8 cellular contexts compared by ENCODE assay signal in the genomic region with DNA sequence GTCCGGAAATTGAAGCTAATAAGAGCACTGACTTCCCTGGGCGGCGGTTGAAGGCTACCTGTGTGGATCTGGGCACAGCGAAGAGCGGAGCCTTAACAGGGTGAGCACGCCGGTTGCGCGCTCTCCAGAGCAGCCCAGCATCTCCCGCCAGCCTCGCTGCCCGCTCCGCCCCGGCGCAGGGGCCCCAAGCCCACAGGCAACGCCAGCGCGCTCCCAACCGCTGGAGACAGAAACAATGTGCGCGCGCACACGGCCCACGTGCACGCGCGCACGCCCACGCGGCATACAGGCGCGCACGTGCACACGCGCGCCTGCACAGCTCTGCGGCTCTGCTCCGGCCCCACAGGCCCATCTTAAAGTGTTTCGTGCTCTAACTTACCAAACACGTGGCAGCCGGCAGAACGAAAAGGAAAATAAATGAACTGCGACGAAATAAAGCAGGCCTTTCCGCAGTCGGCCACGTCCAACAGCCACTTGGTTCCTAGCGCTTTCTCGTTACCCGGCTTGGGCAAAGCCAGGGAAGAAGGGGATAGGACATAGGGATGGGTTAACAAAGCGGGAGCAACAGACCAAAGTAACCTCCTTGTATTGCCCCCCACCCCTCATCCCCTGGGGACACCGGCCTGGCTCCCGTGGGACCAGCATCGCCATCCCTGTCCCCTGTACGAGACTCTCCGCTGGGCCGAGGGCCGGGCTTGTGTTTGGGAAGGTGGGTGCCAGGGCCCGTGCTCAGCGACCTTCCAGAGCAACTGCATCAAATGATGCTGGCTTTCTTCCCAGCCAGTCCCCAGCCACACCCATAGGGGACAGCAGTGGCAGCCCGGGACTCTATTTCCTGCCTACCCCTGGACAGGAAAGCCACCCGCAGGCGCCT.
A peak's percentile ranks its signal among the peaks of the same experiment; 100 is the strongest.
DNase-seq lines count a peak whose midpoint lies in the region; ATAC-seq and TF ChIP-seq lines count a peak whose summit lies in the region.

No MANE protein-coding gene starts in this region.

- no peaks in the 10 kb centered on the region for H3K9me3 ChIP-seq in CD4-positive, alpha-beta T cell (ENCODE audit: control insufficient read depth, low read length)
- H3K9me3 ChIP-seq in H9 (ENCODE audit: control insufficient read depth, low read depth, low read length), result no peaks in the 10 kb centered on the region
- no peaks in the 10 kb centered on the region for H3K9me3 ChIP-seq in SU-DHL-6 (ENCODE audit: insufficient read depth, low read length)
- no peaks in the 10 kb centered on the region for H3K9me3 ChIP-seq in left lung

- H4K20me1 ChIP-seq in H9 (ENCODE audit: control insufficient read depth, insufficient read depth, insufficient read length) (no peaks in the 10 kb centered on the region), SU-DHL-6 (ENCODE audit: low read depth, low read length) (no peaks in the 10 kb centered on the region)

- no peak overlapping the region for H2BK20ac ChIP-seq in H9 (ENCODE audit: low read depth, low read length, poor library complexity, severe bottlenecking)

- peak overlapping the region; percentile 31 for H3K18ac ChIP-seq in H9 (ENCODE audit: insufficient read length, low read depth, low read length)

- POLR2A ChIA-PET in CD4-positive, alpha-beta T cell (lab: Charles Lee), result no interaction called here

- H2BK12ac ChIP-seq in H9 (ENCODE audit: insufficient read length, low read depth, low read length), result no peak overlapping the region

- no peak overlapping the region for H3K23ac ChIP-seq in H9 (ENCODE audit: insufficient read length, low read depth, low read length)

- H3K4me1 ChIP-seq in H9 (ENCODE audit: insufficient read depth, low read length) (peaks cover 6% of the 10 kb centered on the region; the same call in 1 of the 2 replicates), left lung (peaks cover 0 to 10% of the 10 kb centered on the region in 2 donors)

- no CpG with 5 or more reads among the region's 63 CpGs for WGBS in H9 (ENCODE audit: extremely low coverage, insufficient read length, low lambda C conversion rate)

- no peak overlapping the region for H2AK5ac ChIP-seq in H9 (ENCODE audit: insufficient read length, low read length)

- H3K36me3 ChIP-seq in SU-DHL-6 (ENCODE audit: low read length), result no peaks in the 10 kb centered on the region
- H3K36me3 ChIP-seq in left lung, result no peaks in the 10 kb centered on the region

- H3K9me2 ChIP-seq in SU-DHL-6 (replicated peaks; ENCODE audit: insufficient read depth, low read length), result no peaks in the 10 kb centered on the region

- no peak overlapping the region for H3K4ac ChIP-seq in H9 (ENCODE audit: low read depth, low read length)

- no peak for ATAC-seq in CD4-positive, alpha-beta T cell (ENCODE audit: poor library complexity)
- peak; percentile 94 for ATAC-seq in left lung
- no peak for ATAC-seq in HG02981 (IDR thresholded peaks at IDR 0.05; ENCODE audit: unreplicated experiment)

- H3K4me3 ChIP-seq in SU-DHL-6 (ENCODE audit: insufficient read depth, low read length, poor library complexity, severe bottlenecking) (peak overlapping the region; percentile 48), left lung (peak overlapping the region; percentile 32 to 37)

- no peak for DNase-seq in CD4-positive, alpha-beta T cell
- DNase-seq in H9, result peak; percentile 78
- peak; percentile 85 for DNase-seq in dermis blood vessel endothelial cell
- DNase-seq in left lung, result peak in 1 of 2 donors; percentile 82
- peak; percentile 18 to 30 (median 25) for DNase-seq in stimulated activated CD4-positive, alpha-beta T cell treated with anti-CD3 and anti-CD28 coated beads, Interleukin-12 subunit alpha, Interleukin-12 subunit beta, amount 100 ng/mL, for 48 hours (ENCODE audit: low read depth in 2 of 3, low spot score in 1 of 3)
- DNase-seq in HT-29 (ENCODE audit: low spot score), result no peak

- peaks cover 73% of the 10 kb centered on the region for H3K27me3 Mint-ChIP-seq in CD4-positive, alpha-beta T cell
- H3K27me3 Mint-ChIP-seq in H9 (ENCODE audit: low read depth), result peaks cover 49% of the 10 kb centered on the region

- H3K9me3 Mint-ChIP-seq in CD4-positive, alpha-beta T cell, result no peaks in the 10 kb centered on the region
- H3K9me3 Mint-ChIP-seq in H9, result no peaks in the 10 kb centered on the region

- H3K4me2 ChIP-seq in H9 (ENCODE audit: insufficient read depth, insufficient read length, low read length) (peak overlapping the region; percentile 47), SU-DHL-6 (ENCODE audit: low read depth, low read length, poor library complexity, severe bottlenecking) (peak overlapping the region; percentile 97)

- peaks cover 36% of the 10 kb centered on the region for H3F3A ChIP-seq in SU-DHL-6 (ENCODE audit: insufficient read depth)

- H3K9ac ChIP-seq in H9 (ENCODE audit: extremely low read depth, insufficient read length, low read length) (no peak overlapping the region), SU-DHL-6 (ENCODE audit: low read length) (peak overlapping the region; percentile 62)

- H2BK5ac ChIP-seq in H9 (ENCODE audit: insufficient read length, low read length), result no peak overlapping the region

- H3K27me3 ChIP-seq in CD4-positive, alpha-beta T cell (ENCODE audit: control insufficient read depth, insufficient read depth, low read length), result peaks cover 50% of the 10 kb centered on the region
- H3K27me3 ChIP-seq in H9 (ENCODE audit: insufficient read depth, low read length) (no peaks in the 10 kb centered on the region), SU-DHL-6 (ENCODE audit: low read length) (no peaks in the 10 kb centered on the region), left lung (peaks cover 4 to 66% of the 10 kb centered on the region in 2 donors)

- H2AFZ ChIP-seq in H9 (ENCODE audit: low read length) (no peak overlapping the region), SU-DHL-6 (ENCODE audit: low read depth, low read length, severe bottlenecking) (peak overlapping the region; percentile 49)

- no peak overlapping the region for H4K8ac ChIP-seq in H9 (replicated peaks; ENCODE audit: insufficient read length, low read depth, low read length)

- no peak overlapping the region for H4K91ac ChIP-seq in H9 (ENCODE audit: insufficient read length, low read depth, low read length)

- peaks cover 5% of the 10 kb centered on the region for H3K23me2 ChIP-seq in H9 (ENCODE audit: insufficient read length, low read depth, low read length, poor library complexity, severe bottlenecking)

- H3K14ac ChIP-seq in H9 (ENCODE audit: insufficient read depth, low read length), result peak overlapping the region; percentile 28

- H2BK15ac ChIP-seq in H9 (ENCODE audit: low read depth, low read length), result no peak overlapping the region

- no peaks in the 10 kb centered on the region for H3K79me2 ChIP-seq in H9 (ENCODE audit: insufficient read depth, low read length)
- H3K79me2 ChIP-seq in SU-DHL-6 (ENCODE audit: insufficient read depth, low read length), result no peaks in the 10 kb centered on the region

- no peak overlapping the region for H3K27ac Mint-ChIP-seq in CD4-positive, alpha-beta T cell
- peak overlapping the region in 1 of 3 experiments; percentile 79; a peak in 1 of 7 replicates for H3K27ac Mint-ChIP-seq in H9

- no peak overlapping the region for H3T11ph ChIP-seq in H9 (ENCODE audit: low read length)

- intact Hi-C loops in CD4-positive, alpha-beta T cell (cut with DNase I, micrococcal nuclease), result no loop called here
- intact Hi-C loops in left lung (cut with DNase I), result no loop called here

- no peaks in the 10 kb centered on the region for H3K79me1 ChIP-seq in H9 (ENCODE audit: insufficient read depth, low read depth, low read length, poor library complexity, severe bottlenecking)

- no peak for TF ChIP-seq CTCF in CD4-positive, alpha-beta T cell (IDR thresholded peaks at IDR 0.05)
- TF ChIP-seq CTCF in H9 (conservative IDR thresholded peaks at IDR 0.05) (peak; percentile 59), SU-DHL-6 (IDR thresholded peaks at IDR 0.05; ENCODE audit: insufficient read depth, low read length, poor library complexity, severe bottlenecking) (no peak), left lung (IDR thresholded peaks at IDR 0.05) (no peak)

- H3K4me1 Mint-ChIP-seq in CD4-positive, alpha-beta T cell (ENCODE audit: low read depth), result peaks cover 27% of the 10 kb centered on the region
- H3K4me1 Mint-ChIP-seq in H9, result peaks cover 8 to 17% of the 10 kb centered on the region in 2 experiments

- H3K56ac ChIP-seq in H9 (ENCODE audit: insufficient read length, low read depth, low read length), result no peak overlapping the region

- H3K27ac ChIP-seq in CD4-positive, alpha-beta T cell (ENCODE audit: low read depth, low read length), result no peak overlapping the region
- no peak overlapping the region for H3K27ac ChIP-seq in H9 (ENCODE audit: insufficient read length, low read depth, low read length)
- peak overlapping the region; percentile 98 for H3K27ac ChIP-seq in SU-DHL-6 (ENCODE audit: low read depth, low read length)
- no peak overlapping the region for H3K27ac ChIP-seq in left lung

- CTCF ChIA-PET in CD4-positive, alpha-beta T cell (lab: Charles Lee), result no interaction called here

- no peak overlapping the region for H4K5ac ChIP-seq in H9 (ENCODE audit: insufficient read length, low read depth, low read length)

- no peaks in the 10 kb centered on the region for H3K36me3 Mint-ChIP-seq in CD4-positive, alpha-beta T cell (ENCODE audit: low read depth)
- H3K36me3 Mint-ChIP-seq in H9 (ENCODE audit: insufficient read depth in 1 of 3, low read depth in 3 of 3), result no peaks in the 10 kb centered on the region; a peak in 1 of 7 replicates

- no peak overlapping the region for H2BK120ac ChIP-seq in H9 (ENCODE audit: low read depth, low read length, poor library complexity, severe bottlenecking)

- H3K4me3 Mint-ChIP-seq in CD4-positive, alpha-beta T cell, result peak overlapping the region; percentile 62
- peak overlapping the region; percentile 53 to 72 for H3K4me3 Mint-ChIP-seq in H9

Comparison
In these comparisons a context has a peak if more than half of its experiments do, and no peak if none do; other contexts are left out.
1. DNase-seq: peak in H9 (single experiment), dermis blood vessel endothelial cell (single experiment) and stimulated activated CD4-positive, alpha-beta T cell treated with anti-CD3 and anti-CD28 coated beads, Interleukin-12 subunit alpha, Interleukin-12 subunit beta, amount 100 ng/mL, for 48 hours (3 of 3); none in CD4-positive, alpha-beta T cell (0 of 10) and HT-29 (single experiment).